8 cellular contexts compared by ENCODE assay signal in the genomic region with DNA sequence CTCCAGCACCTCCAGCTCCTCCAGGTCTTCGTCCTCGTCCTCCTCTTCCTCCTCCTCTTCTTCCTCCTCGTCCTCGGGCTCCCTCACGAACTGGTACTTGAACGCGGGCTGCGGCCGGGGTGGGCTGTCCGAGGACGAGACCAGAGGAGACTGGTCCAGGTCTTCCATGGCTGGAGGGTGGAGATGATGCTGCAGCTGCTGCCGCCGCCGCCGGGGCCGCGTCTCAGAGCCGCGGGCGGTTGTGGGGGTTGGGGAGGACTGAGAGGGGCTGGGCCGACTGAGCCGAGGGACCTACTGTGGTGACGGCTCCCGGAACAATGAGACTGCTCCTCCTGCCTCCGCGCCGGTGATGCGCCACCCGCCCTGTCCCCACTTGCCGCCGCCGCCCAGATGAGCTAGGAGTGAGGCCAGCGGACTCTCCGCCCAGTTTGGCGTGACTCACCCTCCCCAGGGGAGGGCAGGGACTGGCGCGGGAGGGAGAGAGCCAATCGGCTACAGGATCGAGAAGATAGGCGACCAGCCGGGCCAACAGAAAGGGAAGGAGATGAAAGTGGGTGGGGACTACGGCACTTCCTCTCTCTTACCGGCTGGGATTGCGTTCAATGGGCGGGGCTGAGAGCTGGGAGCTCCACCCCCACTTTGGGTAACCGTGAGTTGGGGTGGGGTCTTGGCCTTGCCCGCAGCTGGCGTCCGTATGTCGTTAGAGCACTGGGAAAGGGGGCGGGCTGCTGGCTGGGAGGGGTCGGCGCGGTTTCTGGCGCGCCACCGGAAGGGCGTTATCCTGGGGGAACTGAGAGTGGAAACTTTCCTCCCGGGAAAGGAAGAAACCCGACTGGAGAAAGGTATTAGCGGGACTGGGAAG. TPM values are rescaled to one million over a fixed set of nuclear protein-coding genes. Genes with fewer than 3 reads are reported as not detected.
DNase-seq lines count a peak whose midpoint lies in the region; ATAC-seq, FAIRE-seq and TF ChIP-seq lines count a peak whose summit lies in the region.

TSS of gene RTN4 (minus strand) at position 319 of the 862 bp plus-strand sequence. CDS start at position 168, 151 bp downstream.

- H3K36me3 ChIP-seq in bronchial epithelial cell (ENCODE audit: control insufficient read depth, insufficient read depth, low read length): peaks cover 1% of the 10 kb centered on the region
- no peaks in the 10 kb centered on the region for H3K36me3 ChIP-seq in small intestine (ENCODE audit: control insufficient read depth in 2 of 2, insufficient read depth in 2 of 2, low read length in 2 of 2)

- H3K27ac ChIP-seq in AG04450 (ENCODE audit: low read depth, low read length) (peak within 1 kb of the TSS; percentile 99), small intestine (ENCODE audit: low read depth in 1 of 2, low read length in 1 of 2) (peak within 1 kb of the TSS; percentile 89 to 100)

- FAIRE-seq in bronchial epithelial cell (lab: Jason Lieb, UNC): no peak
- no peak for FAIRE-seq in small intestine (lab: Jason Lieb, UNC)

- DNase-seq in AG04450 (ENCODE audit: low read depth, low spot score) (peak; percentile 99), NCI-H2227 treated with DMSO at 0.1 percent for 48 hours (lab: John Stamatoyannopoulos, UW) (peak; percentile 99), bronchial epithelial cell (ENCODE audit: low read depth) (peak; percentile 95), iPS-NIHi11 (ENCODE audit: low spot score) (peak; percentile 92), small intestine (peak; percentile 100)

- no peaks in the 10 kb centered on the region; the same call in 1 of the 2 replicates for H3K9me3 ChIP-seq in AG04450 (ENCODE audit: control insufficient read depth, insufficient read depth, low read length)
- no peaks in the 10 kb centered on the region for H3K9me3 ChIP-seq in small intestine (ENCODE audit: control insufficient read depth, low read depth)

- ATAC-seq in GM18907 (IDR thresholded peaks at IDR 0.05; ENCODE audit: unreplicated experiment): peak; percentile 88
- peak; percentile 81 for ATAC-seq in HG03159 (IDR thresholded peaks at IDR 0.05; ENCODE audit: unreplicated experiment)

- POLR2A ChIA-PET in AG04450 (lab: Yijun Ruan, JAX): interaction anchor here (0.6 to 4.3 kb wide), 24 partner anchors 9 to 219 kb away, joined by 3 to 79 read pairs (median 4); no protein-coding TSS in a partner anchor

- peak within 1 kb of the TSS; percentile 100 for H3K4me3 ChIP-seq in AG04450 (ENCODE audit: low read depth, low read length)
- H3K4me3 ChIP-seq in WI38 (ENCODE audit: low read depth, low read length): peak within 1 kb of the TSS; percentile 89
- H3K4me3 ChIP-seq in bronchial epithelial cell (ENCODE audit: low read depth, low read length): peak within 1 kb of the TSS; percentile 72
- H3K4me3 ChIP-seq in small intestine (ENCODE audit: low read depth in 1 of 2, low read length in 2 of 2): peak within 1 kb of the TSS; percentile 89 to 93

- TF ChIP-seq CTCF in AG04450 (IDR thresholded peaks at IDR 0.05; ENCODE audit: low read depth, low read length) (peak; percentile 10; the same call in 1 of the 2 replicates), WI38 (IDR thresholded peaks at IDR 0.05; ENCODE audit: low read depth, low read length) (no peak), bronchial epithelial cell (IDR thresholded peaks at IDR 0.05; ENCODE audit: insufficient read depth, low read length, severe bottlenecking) (peak; percentile 7)

- H3K27me3 ChIP-seq in AG04450 (ENCODE audit: control insufficient read depth, insufficient read depth, low read length) (no peaks in the 10 kb centered on the region), bronchial epithelial cell (ENCODE audit: control insufficient read depth, insufficient read depth, low read length) (no peaks in the 10 kb centered on the region), small intestine (ENCODE audit: control insufficient read depth in 2 of 2, insufficient read depth in 2 of 2, low read length in 2 of 2) (no peaks in the 10 kb centered on the region)

- WGBS in small intestine, 3 donors: 0 to 1% (median 1%) methylated on average over 50 to 61 of the region's 61 CpGs

- peaks cover 0 to 18% of the 10 kb centered on the region in 2 donors for H3K4me1 ChIP-seq in small intestine (ENCODE audit: control insufficient read depth in 2 of 2, insufficient read depth in 1 of 2, low read depth in 1 of 2, low read length in 1 of 2)

- CTCF ChIA-PET in AG04450 (lab: Charles Lee): interaction anchor here (0.7 to 4.8 kb wide), 9 partner anchors 14 to 151 kb away, joined by 3 to 60 read pairs (median 5); no protein-coding TSS in a partner anchor

RNA-seq across cellular contexts. Expression of gene RTN4, which starts in this region (rescaled TPM):
- polyA plus RNA-seq in AG04450 (2011; rRNA removed) (652 and 668 TPM in 2 replicates), small intestine (100 to 1,000 TPM in 2 of 3 donors, 10 to 100 TPM in 1; 98.1 to 163 (median 152) TPM)
- polyA minus RNA-seq in AG04450 (2011; rRNA and poly(A)+ RNA removed): 292 and 462 TPM in 2 replicates
- total RNA-seq in bronchial epithelial cell: 106 and 162 TPM in 2 replicates

Comparison
In these comparisons a context has a peak if more than half of its experiments do, and no peak if none do; other contexts are left out.
1. Peak in every context shown above with its lines: DNase-seq, ATAC-seq, H3K4me3 ChIP-seq and H3K27ac ChIP-seq.